In the genomic region with DNA sequence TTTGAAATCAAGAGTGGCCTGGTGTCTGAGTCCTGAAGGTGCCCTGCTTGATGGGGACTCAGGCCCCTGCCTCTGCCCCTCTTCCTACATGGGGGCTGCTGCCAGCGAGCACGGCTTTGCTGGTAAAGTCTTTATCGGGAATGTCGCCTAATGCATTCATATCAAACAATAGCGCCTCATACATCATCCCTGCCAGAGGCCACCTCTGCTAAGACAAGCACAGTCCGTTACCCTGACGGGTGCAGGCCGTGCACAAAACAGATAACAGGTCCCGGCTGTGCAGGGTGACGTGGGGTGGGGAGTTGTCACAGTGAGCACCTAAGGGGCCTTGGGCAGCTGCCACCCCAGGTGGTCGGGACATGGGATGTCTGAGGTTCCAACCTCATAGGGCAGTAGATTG, we compare ENCODE assay signal across 20 cellular contexts.
DNase-seq lines count a peak whose midpoint lies in the region; ATAC-seq and TF ChIP-seq lines count a peak whose summit lies in the region.
"Had no signal": no experiment of that assay in that cellular context is flagged by ENCODE, and none has a peak within 500 bp of the region (broad histone marks: within the 10 kb centered on the region; RNA-seq: fewer than 3 reads in every experiment).

No MANE protein-coding gene starts in this region.

- H3K4me3 Mint-ChIP-seq in T-helper 17 cell (no peak overlapping the region), neural progenitor cell (peak overlapping the region; percentile 10), CD14-positive monocyte (no peak overlapping the region)
- H3K4me3 Mint-ChIP-seq: CD8-positive, alpha-beta T cell; HFFc6 had no signal

- intact Hi-C loops in CD14-positive monocyte (cut with micrococcal nuclease) = no loop called here

- ATAC-seq in T-helper 17 cell = no peak
- ATAC-seq in GM18861 (IDR thresholded peaks at IDR 0.05; ENCODE audit: unreplicated experiment) = no peak
- ATAC-seq: A549; CD8-positive, alpha-beta T cell; HCT116; HepG2 had no signal

- TF ChIP-seq CTCF in neural progenitor cell (IDR thresholded peaks at IDR 0.05) = no peak
- TF ChIP-seq CTCF in CD14-positive monocyte (IDR thresholded peaks at IDR 0.05) = no peak

- no peak overlapping the region for H3K27ac ChIP-seq in neural progenitor cell
- H3K27ac ChIP-seq: 22Rv1, A549, BLaER1 had no signal

- no peaks in the 10 kb centered on the region for H3F3A ChIP-seq in neural progenitor cell (ENCODE audit: low read depth)

- peaks cover 2% of the 10 kb centered on the region for H3K4me1 Mint-ChIP-seq in T-helper 17 cell
- H3K4me1 Mint-ChIP-seq in neural progenitor cell = peaks cover 23% of the 10 kb centered on the region
- H3K4me1 Mint-ChIP-seq in CD14-positive monocyte = no peaks in the 10 kb centered on the region

- H2AFZ ChIP-seq in neural progenitor cell (replicated peaks) = no peak overlapping the region

- no peaks in the 10 kb centered on the region for H3K36me3 ChIP-seq in neural progenitor cell
- H3K36me3 ChIP-seq: BLaER1 had no signal

- no peaks in the 10 kb centered on the region for H3K79me2 ChIP-seq in neural progenitor cell (ENCODE audit: low read depth)

- peaks cover 17% of the 10 kb centered on the region for H3K4me1 ChIP-seq in neural progenitor cell
- H3K4me1 ChIP-seq: BLaER1 had no signal

- no peak overlapping the region for H3K4me2 ChIP-seq in neural progenitor cell
- H3K4me2 ChIP-seq: A549, BLaER1 had no signal

- H3K27me3 Mint-ChIP-seq in T-helper 17 cell (peaks cover 55% of the 10 kb centered on the region), neural progenitor cell (ENCODE audit: insufficient read depth, low read depth) (peaks cover 7% of the 10 kb centered on the region), CD14-positive monocyte (ENCODE audit: low read depth in 3 of 3) (peaks cover 7 to 14% (median 8%) of the 10 kb centered on the region in 3 donors)

- DNase-seq in NCI-H146 (lab: John Stamatoyannopoulos, UW) (peak; percentile 20), NCI-H146 treated with DMSO at 0.1 percent for 48 hours (lab: John Stamatoyannopoulos, UW; ENCODE audit: unreplicated experiment) (no peak), T-helper 17 cell (no peak), neural progenitor cell (ENCODE audit: low spot score) (no peak), CD14-positive monocyte (ENCODE audit: low spot score) (no peak), NCI-H1105 (lab: John Stamatoyannopoulos, UW) (no peak)
- DNase-seq: AML-193; Calu3; CD8-positive, alpha-beta T cell; DMS79 treated with DMSO at 0.1 percent for 48 hours; GF-D8; GOT3; H7; HFFc6 had no signal

- no peak overlapping the region for H3K4me3 ChIP-seq in neural progenitor cell
- H3K4me3 ChIP-seq: A549, BLaER1 had no signal

- peak overlapping the region; percentile 27 for H3K27ac Mint-ChIP-seq in T-helper 17 cell
- H3K27ac Mint-ChIP-seq in neural progenitor cell = no peak overlapping the region
- H3K27ac Mint-ChIP-seq in CD14-positive monocyte = no peak overlapping the region
- H3K27ac Mint-ChIP-seq: CD8-positive, alpha-beta T cell; HFFc6 had no signal

- H4K20me1 ChIP-seq in neural progenitor cell (ENCODE audit: low read depth) = no peaks in the 10 kb centered on the region
- H4K20me1 ChIP-seq: BLaER1 had no signal

- no peaks in the 10 kb centered on the region for H3K36me3 Mint-ChIP-seq in T-helper 17 cell (ENCODE audit: low read depth)
- H3K36me3 Mint-ChIP-seq in neural progenitor cell = no peaks in the 10 kb centered on the region
- H3K36me3 Mint-ChIP-seq in CD14-positive monocyte = no peaks in the 10 kb centered on the region
- H3K36me3 Mint-ChIP-seq: CD8-positive, alpha-beta T cell had no signal

- no peaks in the 10 kb centered on the region for H3K27me3 ChIP-seq in neural progenitor cell
- H3K27me3 ChIP-seq: BLaER1 had no signal

- H3K9me3 Mint-ChIP-seq in neural progenitor cell (no peaks in the 10 kb centered on the region), CD14-positive monocyte (peaks cover 0 to 1% (median 0%) of the 10 kb centered on the region in 7 donors)
- H3K9me3 Mint-ChIP-seq: CD8-positive, alpha-beta T cell; HFFc6 had no signal

- H3K9me3 ChIP-seq in T-helper 17 cell (ENCODE audit: control insufficient read depth, low read length, poor library complexity, severe bottlenecking) = no peaks in the 10 kb centered on the region
- H3K9me3 ChIP-seq in neural progenitor cell (ENCODE audit: low read depth) = no peaks in the 10 kb centered on the region
- H3K9me3 ChIP-seq: A549, BLaER1 had no signal

- no peak overlapping the region for H3K9ac ChIP-seq in neural progenitor cell
- H3K9ac ChIP-seq: BLaER1 had no signal
